Comparison of ENCODE assay signal across 8 cellular contexts in genomic region chr6:106509420-106510089, GRCh38.
DNase-seq lines count a peak whose midpoint lies in the region; ATAC-seq and TF ChIP-seq lines count a peak whose summit lies in the region.

No MANE protein-coding gene starts in this region.

- no peak overlapping the region for H3K27ac ChIP-seq in tibial nerve

- no peaks in the 10 kb centered on the region for H3K36me3 ChIP-seq in tibial nerve

- no peaks in the 10 kb centered on the region for H3K36me3 Mint-ChIP-seq in activated naive CD4-positive, alpha-beta T cell treated with anti-CD3 and anti-CD28 coated beads, Interleukin-2, amount 50 U/mL, for 24 hours

- peaks cover 0 to 45% (median 13%) of the 10 kb centered on the region in 4 donors for H3K4me1 ChIP-seq in tibial nerve

- WGBS in tibial nerve, 2 donors = 24 to 32% methylated on average over 25 of the region's 25 CpGs

- TF ChIP-seq EP300 in tibial nerve (IDR thresholded peaks at IDR 0.05) = no peak

- peak overlapping the region in 3 of 4 donors; percentile 28 to 70 (median 64) for H3K4me3 ChIP-seq in tibial nerve

- H3K9me3 ChIP-seq in tibial nerve = no peaks in the 10 kb centered on the region

- H3K27me3 Mint-ChIP-seq in activated naive CD4-positive, alpha-beta T cell treated with anti-CD3 and anti-CD28 coated beads, Interleukin-2, amount 50 U/mL, for 24 hours = peaks cover 1% of the 10 kb centered on the region

- no peak for DNase-seq in activated naive CD4-positive, alpha-beta T cell treated with Interleukin-2 at 50 U/mL for 16 hours
- peak; percentile 44 to 59 for DNase-seq in activated T-cell treated with anti-CD3 and anti-CD28 coated beads, Interleukin-2, amount 50 U/mL, for 48 hours
- DNase-seq in iris pigment epithelial cell (ENCODE audit: low read depth) = peak; percentile 67
- DNase-seq in tibial nerve (ENCODE audit: low spot score in 2 of 2) = no peak
- DNase-seq in pons (ENCODE audit: low spot score) = no peak
- no peak for DNase-seq in midbrain (lab: John Stamatoyannopoulos, UW)

- peaks cover 36% of the 10 kb centered on the region for H3K4me1 Mint-ChIP-seq in activated naive CD4-positive, alpha-beta T cell treated with anti-CD3 and anti-CD28 coated beads, Interleukin-2, amount 50 U/mL, for 24 hours

- H3K4me3 Mint-ChIP-seq in activated naive CD4-positive, alpha-beta T cell treated with anti-CD3 and anti-CD28 coated beads, Interleukin-2, amount 50 U/mL, for 24 hours = peak overlapping the region; percentile 92

- H3K27me3 ChIP-seq in tibial nerve = peaks cover 0 to 19% of the 10 kb centered on the region in 2 donors

- TF ChIP-seq CTCF in tibial nerve (IDR thresholded peaks at IDR 0.05) = no peak

- no peak for ATAC-seq in HG03460 (IDR thresholded peaks at IDR 0.05; ENCODE audit: unreplicated experiment)

- no peak overlapping the region for H3K27ac Mint-ChIP-seq in activated naive CD4-positive, alpha-beta T cell treated with anti-CD3 and anti-CD28 coated beads, Interleukin-2, amount 50 U/mL, for 24 hours

- no peaks in the 10 kb centered on the region for H3K9me3 Mint-ChIP-seq in activated naive CD4-positive, alpha-beta T cell treated with anti-CD3 and anti-CD28 coated beads, Interleukin-2, amount 50 U/mL, for 24 hours

- no peak for TF ChIP-seq POLR2A in tibial nerve (IDR thresholded peaks at IDR 0.05)

Comparison
In these comparisons a context has a peak if more than half of its experiments do, and no peak if none do; other contexts are left out.
1. DNase-seq: peak in activated T-cell treated with anti-CD3 and anti-CD28 coated beads, Interleukin-2, amount 50 U/mL, for 48 hours (2 of 2) and iris pigment epithelial cell (single experiment); none in activated naive CD4-positive, alpha-beta T cell treated with Interleukin-2 at 50 U/mL for 16 hours (single experiment), tibial nerve (0 of 2), pons (single experiment) and midbrain (single experiment).